Comparison of ENCODE assay signal across 8 cellular contexts in genomic region chr7:43164757-43165156, GRCh38. TPM values are rescaled to one million over a fixed set of nuclear protein-coding genes. Genes with fewer than 3 reads are reported as not detected.
DNase-seq lines count a peak whose midpoint lies in the region; ATAC-seq and TF ChIP-seq lines count a peak whose summit lies in the region.

No MANE protein-coding gene starts in this region.

- peak overlapping the region; percentile 48 for H3K4me2 ChIP-seq in BLaER1

- H3K27me3 ChIP-seq in BLaER1 = no peaks in the 10 kb centered on the region

- no peaks in the 10 kb centered on the region for H3K36me3 Mint-ChIP-seq in endothelial cell (ENCODE audit: low read depth, unreplicated experiment)

- TF ChIP-seq CTCF in cardiac fibroblast (IDR thresholded peaks at IDR 0.05; ENCODE audit: low read depth, low read length) = no peak
- TF ChIP-seq CTCF in endothelial cell (IDR thresholded peaks at IDR 0.05; ENCODE audit: unreplicated experiment) = no peak

- no peaks in the 10 kb centered on the region for H4K20me1 ChIP-seq in BLaER1

- H3K4me3 ChIP-seq in BLaER1 (no peak overlapping the region), cardiac fibroblast (replicated peaks in 1 of 2; ENCODE audit: low read depth in 2 of 2, low read length in 2 of 2) (no peak overlapping the region)

- no peak overlapping the region for H3K9ac ChIP-seq in BLaER1

- no peak overlapping the region for H3K4me3 Mint-ChIP-seq in endothelial cell (ENCODE audit: unreplicated experiment)

- no peak overlapping the region for H3K27ac ChIP-seq in BLaER1

- H3K4me1 Mint-ChIP-seq in endothelial cell (ENCODE audit: unreplicated experiment) = no peaks in the 10 kb centered on the region

- H3K9me3 Mint-ChIP-seq in endothelial cell (ENCODE audit: unreplicated experiment) = no peaks in the 10 kb centered on the region

- DNase-seq in cardiac fibroblast (ENCODE audit: low read depth in 2 of 2) (peak; percentile 83 to 98), smooth muscle cell of the brain vasculature (ENCODE audit: low read depth, low spot score) (peak; percentile 87), endothelial cell (ENCODE audit: low spot score) (no peak), SHP77 treated with DMSO at 0.1 percent for 48 hours (lab: John Stamatoyannopoulos, UW) (no peak), HuH-7.5 (ENCODE audit: low spot score) (no peak)

- no peak overlapping the region for H3K27ac Mint-ChIP-seq in endothelial cell (ENCODE audit: unreplicated experiment)

- H3K27me3 Mint-ChIP-seq in endothelial cell (ENCODE audit: unreplicated experiment) = no peaks in the 10 kb centered on the region

- H3K36me3 ChIP-seq in BLaER1 = no peaks in the 10 kb centered on the region; the same call in 1 of the 2 replicates

- H3K9me3 ChIP-seq in BLaER1 = no peaks in the 10 kb centered on the region

- ATAC-seq in GM19455 (IDR thresholded peaks at IDR 0.05; ENCODE audit: unreplicated experiment) = peak; percentile 75
- ATAC-seq in HG03457 (IDR thresholded peaks at IDR 0.05; ENCODE audit: unreplicated experiment) = peak; percentile 94

- peaks cover 16% of the 10 kb centered on the region for H3K4me1 ChIP-seq in BLaER1

RNA-seq across cellular contexts. Expression of gene HECW1, which starts 52.3 kb away (rescaled TPM):
- 0.15 TPM for total RNA-seq in endothelial cell (ENCODE audit: unreplicated experiment)

Comparison
In these comparisons a context has a peak if more than half of its experiments do, and no peak if none do; other contexts are left out.
1. DNase-seq: peak in cardiac fibroblast (2 of 2) and smooth muscle cell of the brain vasculature (single experiment); none in endothelial cell (single experiment), SHP77 treated with DMSO at 0.1 percent for 48 hours (single experiment) and HuH-7.5 (single experiment).